11 cellular contexts compared by ENCODE assay signal in genomic region chr6:104887350-104887749, GRCh38. TPM values are rescaled to one million over a fixed set of nuclear protein-coding genes. Genes with fewer than 3 reads are reported as not detected.
A peak's percentile ranks its signal among the peaks of the same experiment; 100 is the strongest.
DNase-seq lines count a peak whose midpoint lies in the region; ATAC-seq, FAIRE-seq and TF ChIP-seq lines count a peak whose summit lies in the region.
"Had no signal": no experiment of that assay in that cellular context is flagged by ENCODE, and none has a peak within 500 bp of the region (broad histone marks: within the 10 kb centered on the region; RNA-seq: fewer than 3 reads in every experiment).

No MANE protein-coding gene starts in this region.

- H3K27me3 ChIP-seq in GM12878 (replicated peaks in 1 of 2; ENCODE audit: control insufficient read depth in 2 of 2, insufficient read depth in 2 of 2, low read length in 1 of 2): no peaks in the 10 kb centered on the region
- H3K27me3 ChIP-seq: SJSA1 had no signal

- no peak for FAIRE-seq in GM12878 (lab: Jason Lieb, UNC)
- FAIRE-seq: G401.6 had no signal

- peak; percentile 61 for DNase-seq in ELF-1 (ENCODE audit: low read depth, low spot score)
- peak; percentile 58 for DNase-seq in M059J (ENCODE audit: low read depth)
- no peak for DNase-seq in GM12878 (ENCODE audit: low read depth, low spot score)
- DNase-seq in lung microvascular endothelial cell (ENCODE audit: low read depth in 2 of 2): peak; percentile 48 to 72
- no peak for DNase-seq in NCI-H2029 treated with DMSO at 0.1 percent for 48 hours (lab: John Stamatoyannopoulos, UW)
- DNase-seq in foreskin melanocyte: no peak
- DNase-seq: activated gamma-delta T cell had no signal

- no peak for TF ChIP-seq CTCF in GM12878 (IDR thresholded peaks at IDR 0.05 in 2 of 3, conservative IDR thresholded peaks at IDR 0.05 in 1 of 3; ENCODE audit: control insufficient read depth in 2 of 3, extremely low read depth in 1 of 3, insufficient read depth in 1 of 3, low read depth in 3 of 3, low read length in 3 of 3)

- no peak for TF ChIP-seq EP300 in GM12878 (IDR thresholded peaks at IDR 0.05; ENCODE audit: borderline replicate concordance in 1 of 2, control insufficient read depth in 1 of 2, low read depth in 2 of 2, low read length in 2 of 2)

- WGBS in GM12878 (ENCODE audit: insufficient coverage, insufficient replicate concordance, low lambda C conversion rate, missing lambda C conversion rate): 70% methylated on average over 5 of the region's 7 CpGs

- no peak overlapping the region for H3K4me2 ChIP-seq in GM12878 (ENCODE audit: control insufficient read depth, insufficient read depth)

- H3K9ac ChIP-seq in GM12878 (ENCODE audit: control insufficient read depth, insufficient read depth, low read length): no peak overlapping the region

- no peak overlapping the region for H2AFZ ChIP-seq in GM12878 (ENCODE audit: control insufficient read depth, low read depth, low read length)

- no peaks in the 10 kb centered on the region for H3K4me1 Mint-ChIP-seq in stimulated activated memory B cell treated with anti-CD40 and anti-IgM and Interleukin-4, amounts not matched to agents 10 μg/mL and 1 μg/mL and 100 μg/mL, for 72 hours

- H3K9me3 Mint-ChIP-seq in stimulated activated memory B cell treated with anti-CD40 and anti-IgM and Interleukin-4, amounts not matched to agents 10 μg/mL and 1 μg/mL and 100 μg/mL, for 72 hours: peaks cover 4% of the 10 kb centered on the region

- intact Hi-C loops in GM12878 (cut with micrococcal nuclease; ENCODE audit: unreplicated experiment): no loop called here

- in situ Hi-C loops in GM12878 (cut with MboI): no loop called here

- H3K4me3 Mint-ChIP-seq in stimulated activated memory B cell treated with anti-CD40 and anti-IgM and Interleukin-4, amounts not matched to agents 10 μg/mL and 1 μg/mL and 100 μg/mL, for 72 hours: no peak overlapping the region

- H3K4me3 ChIP-seq in GM12878: no peak overlapping the region
- H3K4me3 ChIP-seq: SJSA1 had no signal

- H3K27me3 Mint-ChIP-seq in stimulated activated memory B cell treated with anti-CD40 and anti-IgM and Interleukin-4, amounts not matched to agents 10 μg/mL and 1 μg/mL and 100 μg/mL, for 72 hours: peaks cover 30% of the 10 kb centered on the region

- no peaks in the 10 kb centered on the region for H3K36me3 Mint-ChIP-seq in stimulated activated memory B cell treated with anti-CD40 and anti-IgM and Interleukin-4, amounts not matched to agents 10 μg/mL and 1 μg/mL and 100 μg/mL, for 72 hours

- SMC1A ChIA-PET in GM12878 (lab: Charles Lee; ENCODE audit: uncharacterized antibody, unreplicated experiment): no interaction called here

- TF ChIP-seq RAD21 in GM12878 (IDR thresholded peaks at IDR 0.05; ENCODE audit: insufficient read depth, low read depth, low read length): no peak

- TF ChIP-seq POLR2A in GM12878 (IDR thresholded peaks at IDR 0.05; ENCODE audit: low read depth, low read length): no peak

- H3K9me3 ChIP-seq in GM12878 (replicated peaks; ENCODE audit: control insufficient read depth, insufficient read depth, low read length): no peaks in the 10 kb centered on the region; the same call in 2 of the 3 replicates
- H3K9me3 ChIP-seq: SJSA1 had no signal

- RAD21 ChIA-PET in GM12878 (lab: Charles Lee; ENCODE audit: unreplicated experiment): no interaction called here

- no peak overlapping the region for H3K27ac Mint-ChIP-seq in stimulated activated memory B cell treated with anti-CD40 and anti-IgM and Interleukin-4, amounts not matched to agents 10 μg/mL and 1 μg/mL and 100 μg/mL, for 72 hours

- CTCF ChIA-PET in GM12878 (lab: Yijun Ruan, JAX): no interaction called here

- BruUV-seq in GM12878 (replicated peaks; lab: Mats Ljungman, UMichigan): no TSS peak

- H4K20me1 ChIP-seq in GM12878 (ENCODE audit: control insufficient read depth, insufficient read depth): no peaks in the 10 kb centered on the region

- H3K4me1 ChIP-seq in GM12878 (ENCODE audit: control insufficient read depth, insufficient read depth, low read length): no peaks in the 10 kb centered on the region
- H3K4me1 ChIP-seq: SJSA1 had no signal

- no peaks in the 10 kb centered on the region for H3K36me3 ChIP-seq in GM12878 (ENCODE audit: control insufficient read depth in 2 of 2, insufficient read depth in 2 of 2, low read length in 1 of 2)
- H3K36me3 ChIP-seq: SJSA1 had no signal

- ATAC-seq in GM12878: 0 out of 3 replicates have a peak, but pooled peaks have one; percentile 38
- ATAC-seq in HG02973 (IDR thresholded peaks at IDR 0.05; ENCODE audit: unreplicated experiment): no peak
- no peak for ATAC-seq in stimulated activated memory B cell treated with anti-CD40 and anti-IgM and Interleukin-4, amounts not matched to agents 10 μg/mL and 1 μg/mL and 100 μg/mL, for 72 hours

- POLR2A ChIA-PET in GM12878 (lab: Charles Lee): no interaction called here

- H3K79me2 ChIP-seq in GM12878 (ENCODE audit: control insufficient read depth, insufficient read depth, low read length): no peaks in the 10 kb centered on the region

- H3K27ac ChIP-seq in GM12878 (ENCODE audit: control insufficient read depth, insufficient read depth): no peak overlapping the region
- H3K27ac ChIP-seq: SJSA1 had no signal

TF ChIP-seq in GM12878, 131 proteins besides CTCF, POLR2A, EP300 and RAD21 (continues in another document):
- TF ChIP-seq HCFC1 (IDR thresholded peaks at IDR 0.05; ENCODE audit: low read length) (no peak), ASH2L (IDR thresholded peaks at IDR 0.05; ENCODE audit: borderline replicate concordance, low read depth) (no peak), USF1 (IDR thresholded peaks at IDR 0.05; ENCODE audit: borderline replicate concordance, extremely low read length, insufficient read depth, low read depth, low read length) (peak; percentile 21), E4F1 (IDR thresholded peaks at IDR 0.05; ENCODE audit: borderline replicate concordance, partially characterized antibody) (no peak), ZNF207 (IDR thresholded peaks at IDR 0.05; ENCODE audit: borderline replicate concordance) (no peak), JUNB (IDR thresholded peaks at IDR 0.05) (no peak), FOXK2 (IDR thresholded peaks at IDR 0.05) (no peak), IKZF1 (conservative IDR thresholded peaks at IDR 0.05) (no peak), RELB (IDR thresholded peaks at IDR 0.05; ENCODE audit: low read depth) (no peak)

RNA-seq across cellular contexts. Expression of gene HACE1, which starts 27.6 kb away (rescaled TPM):
- total RNA-seq in M059J (2014; rRNA removed; shearing (Covaris generic)): 8.9 and 13.5 TPM in 2 replicates
- total RNA-seq in GM12878 (2013; cell fraction: nucleolus; rRNA removed): 111 and 115 TPM in 2 replicates
- total RNA-seq in GM12878 (2014; rRNA removed): 6.4 and 7.7 TPM in 2 replicates
- total RNA-seq in GM12878 (2014; rRNA removed; fragmentation: Illumina TruSeq; extraction: Trizol): 6.7 and 7.4 TPM in 2 replicates
- 6.0 and 6.7 TPM in 2 replicates for total RNA-seq in GM12878 (2021)
- polyA plus RNA-seq in GM12878 (2011; ENCODE audit: low read depth): 3.8 TPM
- 16.9 and 31.2 TPM in 2 replicates for polyA plus RNA-seq in GM12878 (2011; rRNA removed)
- polyA plus RNA-seq in GM12878 (2011; cell fraction: cytosol; rRNA removed): 6.7 and 6.8 TPM in 2 replicates
- polyA plus RNA-seq in GM12878 (2011; cell fraction: nucleus; rRNA removed): 17.1 and 22.9 TPM in 2 replicates
- 3.6 and 6.1 TPM in 2 replicates for polyA plus RNA-seq in GM12878 (2012)
- polyA plus RNA-seq in GM12878 (2014; fragmentation: Illumina TruSeq; extraction: Trizol): 5.3 and 5.5 TPM in 2 replicates
- 1 to 10 TPM; 1.6 to 2.6 TPM for polyA plus RNA-seq in GM12878 (2014; fragmentation: Nextera tagmentation; extraction: Ambion mirVana)
- polyA plus RNA-seq in GM12878 (2014; rRNA removed): 4.7 and 5.7 TPM in 2 replicates
- 1 to 10 TPM; 3.6 to 5.0 TPM for polyA plus RNA-seq in GM12878 (2016; fragmentation: Nextera tagmentation; extraction: Ambion mirVana)
- polyA minus RNA-seq in GM12878 (2011; rRNA and poly(A)+ RNA removed): 21.7 and 32.0 TPM in 2 replicates
- polyA minus RNA-seq in GM12878 (2011; cell fraction: cytosol; rRNA and poly(A)+ RNA removed): 4.5 and 8.6 TPM in 2 replicates
- 21.2 and 31.7 TPM in 2 replicates for polyA minus RNA-seq in GM12878 (2011; cell fraction: nucleus; rRNA and poly(A)+ RNA removed)
- total RNA-seq in lung microvascular endothelial cell: 10.5 and 11.1 TPM in 2 replicates

Comparison
In these comparisons a context has a peak if more than half of its experiments do, and no peak if none do; other contexts are left out.
1. DNase-seq: peak in ELF-1 (single experiment), M059J (single experiment) and lung microvascular endothelial cell (2 of 2); none in GM12878 (single experiment), NCI-H2029 treated with DMSO at 0.1 percent for 48 hours (single experiment) and foreskin melanocyte (single experiment).